Comparison of ENCODE assay signal across 8 cellular contexts in the genomic region with DNA sequence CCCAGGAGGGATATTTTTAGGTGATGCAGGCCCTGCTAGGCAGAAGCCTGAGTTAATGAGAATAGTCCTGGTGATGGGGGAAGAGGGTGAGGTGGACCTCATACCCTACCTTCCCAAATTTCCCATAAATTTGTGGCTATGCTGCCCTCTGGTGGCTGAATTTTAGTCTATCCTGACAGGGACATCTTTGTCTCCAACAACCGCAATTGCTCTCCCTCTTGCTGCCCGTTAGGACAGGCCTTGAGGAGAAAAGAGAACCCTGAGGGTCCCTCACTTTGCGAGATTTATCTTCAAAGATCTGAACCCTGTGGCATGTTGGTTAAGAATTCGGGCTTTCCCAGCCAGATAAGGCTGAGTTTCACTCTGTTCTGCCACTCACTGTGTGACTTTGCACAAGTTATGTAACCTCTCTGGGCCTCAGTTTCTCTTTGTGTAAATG. TPM values are rescaled to one million over a fixed set of nuclear protein-coding genes. Genes with fewer than 3 reads are reported as not detected.
DNase-seq lines count a peak whose midpoint lies in the region; ATAC-seq, FAIRE-seq and TF ChIP-seq lines count a peak whose summit lies in the region.

No MANE protein-coding gene starts in this region.

- no peak for FAIRE-seq in D721Med (lab: Jason Lieb, UNC)
- FAIRE-seq in K562 (lab: Jason Lieb, UNC) = peak; percentile 85
- FAIRE-seq in keratinocyte (lab: Jason Lieb, UNC) = peak; percentile 36

- H3K27me3 ChIP-seq in OCI-LY3 (ENCODE audit: low read depth, low read length) = 0 out of 2 replicates have a peak, but pooled peaks cover 2% of the 10 kb centered on the region
- no peaks in the 10 kb centered on the region for H3K27me3 ChIP-seq in K562 (ENCODE audit: control insufficient read depth in 2 of 2, insufficient read depth in 2 of 2, low read length in 2 of 2)
- H3K27me3 ChIP-seq in keratinocyte (ENCODE audit: control insufficient read depth, extremely low read depth, insufficient read depth, low read length) = no peaks in the 10 kb centered on the region

- WGBS in K562 (ENCODE audit: insufficient coverage, low coverage, missing lambda C conversion rate) = 7% methylated on average over 4 of the region's 4 CpGs

- H3K4me3 Mint-ChIP-seq in stimulated activated naive CD8-positive, alpha-beta T cell treated with anti-CD3 and anti-CD28 coated beads, Interleukin-15, Interleukin-2, amounts not matched to agents 100 ng/mL and 50 ng/mL, for 24 hours = no peak overlapping the region
- H3K4me3 Mint-ChIP-seq in T-helper 2 cell treated with Interferon-gamma antibody and Interleukin-4, amounts not matched to agents 5 μg/mL and 100 μg/mL, for 36 hours = no peak overlapping the region

- H3K4me1 ChIP-seq in OCI-LY3 (ENCODE audit: low read length) (peaks cover 19% of the 10 kb centered on the region), K562 (replicated peaks in 1 of 2; ENCODE audit: control insufficient read depth in 2 of 2, insufficient read depth in 2 of 2, low read length in 2 of 2) (peaks cover 34 to 37% of the 10 kb centered on the region in 2 experiments; a peak in 4 of 5 replicates), keratinocyte (ENCODE audit: control insufficient read depth, extremely low read depth, insufficient read depth, low read length) (peaks cover 40% of the 10 kb centered on the region)

- peak overlapping the region; percentile 55 for H3K27ac Mint-ChIP-seq in stimulated activated naive CD8-positive, alpha-beta T cell treated with anti-CD3 and anti-CD28 coated beads, Interleukin-15, Interleukin-2, amounts not matched to agents 100 ng/mL and 50 ng/mL, for 24 hours
- H3K27ac Mint-ChIP-seq in T-helper 2 cell treated with Interferon-gamma antibody and Interleukin-4, amounts not matched to agents 5 μg/mL and 100 μg/mL, for 36 hours = no peak overlapping the region

- H4K20me1 ChIP-seq in OCI-LY3 (ENCODE audit: insufficient read depth, low read length) (no peaks in the 10 kb centered on the region), K562 (replicated peaks; ENCODE audit: control insufficient read depth, insufficient read depth, low read length) (no peaks in the 10 kb centered on the region; the same call in 1 of the 2 replicates), keratinocyte (ENCODE audit: control insufficient read depth, extremely low read depth, insufficient read depth, low read length) (no peaks in the 10 kb centered on the region)

- DNase-seq in D721Med (ENCODE audit: insufficient read length, low spot score) (no peak), HT-29 (ENCODE audit: low spot score) (peak; percentile 65), K562 (ENCODE audit: extremely low read depth in 1 of 4, low spot score in 3 of 4) (peak; percentile 60 to 87 (median 64)), keratinocyte (ENCODE audit: low read depth, low spot score) (no peak), mucosa of gallbladder (ENCODE audit: low spot score) (no peak)
- DNase-seq in T-helper 2 cell treated with Interferon-gamma antibody and Interleukin-4, amounts not matched to agents 5 μg/mL and 100 μg/mL, for 36 hours (ENCODE audit: low spot score) = no peak

- H3K9ac ChIP-seq in OCI-LY3 (ENCODE audit: low read length) (no peak overlapping the region), K562 (ENCODE audit: insufficient read depth in 1 of 2, low read depth in 2 of 2, low read length in 2 of 2) (no peak overlapping the region), keratinocyte (ENCODE audit: control insufficient read depth, extremely low read depth, insufficient read depth, low read length) (no peak overlapping the region)

- H2AFZ ChIP-seq in OCI-LY3 (ENCODE audit: low read depth, low read length) (no peak overlapping the region), K562 (ENCODE audit: low read depth, low read length) (no peak overlapping the region), keratinocyte (ENCODE audit: control insufficient read depth, low read length) (no peak overlapping the region)

- no peak for TF ChIP-seq EP300 in K562 (IDR thresholded peaks at IDR 0.05; ENCODE audit: low read length)

- TF ChIP-seq CTCF in D721Med (IDR thresholded peaks at IDR 0.05; ENCODE audit: insufficient read depth, missing control alignments) (peak; percentile 61), OCI-LY3 (IDR thresholded peaks at IDR 0.05; ENCODE audit: low read depth, low read length) (peak; percentile 85), K562 (IDR thresholded peaks at IDR 0.05 in 2 of 3, conservative IDR thresholded peaks at IDR 0.05 in 1 of 3; ENCODE audit: insufficient read depth in 2 of 3, low read depth in 1 of 3, low read length in 3 of 3) (peak; percentile 79 to 88 (median 84)), keratinocyte (optimal IDR thresholded peaks at IDR 0.05 in 1 of 3, IDR thresholded peaks at IDR 0.05 in 1 of 3, conservative IDR thresholded peaks at IDR 0.05 in 1 of 3; ENCODE audit: extremely low read depth in 1 of 3, insufficient read depth in 2 of 3, low read length in 3 of 3) (peak; percentile 48 to 84 (median 80))

- H3K4me2 ChIP-seq in OCI-LY3 (ENCODE audit: low read length) = no peak overlapping the region
- peak overlapping the region; percentile 59; the same call in 1 of the 2 replicates for H3K4me2 ChIP-seq in K562 (ENCODE audit: insufficient read depth, low read length)
- H3K4me2 ChIP-seq in keratinocyte (ENCODE audit: control insufficient read depth, extremely low read depth, insufficient read depth, low read depth, low read length) = no peak overlapping the region

- no peak overlapping the region for H3K27ac ChIP-seq in OCI-LY3 (ENCODE audit: low read length)
- H3K27ac ChIP-seq in K562 (ENCODE audit: extremely low read depth, low read depth, low read length) = peak overlapping the region; percentile 65; the same call in 1 of the 3 replicates
- H3K27ac ChIP-seq in keratinocyte (ENCODE audit: control insufficient read depth, insufficient read depth, low read length) = no peak overlapping the region

- H3K27me3 Mint-ChIP-seq in stimulated activated naive CD8-positive, alpha-beta T cell treated with anti-CD3 and anti-CD28 coated beads, Interleukin-15, Interleukin-2, amounts not matched to agents 100 ng/mL and 50 ng/mL, for 24 hours = no peaks in the 10 kb centered on the region
- no peaks in the 10 kb centered on the region for H3K27me3 Mint-ChIP-seq in T-helper 2 cell treated with Interferon-gamma antibody and Interleukin-4, amounts not matched to agents 5 μg/mL and 100 μg/mL, for 36 hours (ENCODE audit: low read depth)

- H3K4me1 Mint-ChIP-seq in stimulated activated naive CD8-positive, alpha-beta T cell treated with anti-CD3 and anti-CD28 coated beads, Interleukin-15, Interleukin-2, amounts not matched to agents 100 ng/mL and 50 ng/mL, for 24 hours (ENCODE audit: low read depth) = peaks cover 21% of the 10 kb centered on the region
- peaks cover 21% of the 10 kb centered on the region for H3K4me1 Mint-ChIP-seq in T-helper 2 cell treated with Interferon-gamma antibody and Interleukin-4, amounts not matched to agents 5 μg/mL and 100 μg/mL, for 36 hours (ENCODE audit: low read depth)

- 0 out of 2 replicates have a peak, but pooled peaks have one; percentile 29 for TF ChIP-seq POLR2A in K562 (conservative IDR thresholded peaks at IDR 0.05)

- H3K9me3 Mint-ChIP-seq in stimulated activated naive CD8-positive, alpha-beta T cell treated with anti-CD3 and anti-CD28 coated beads, Interleukin-15, Interleukin-2, amounts not matched to agents 100 ng/mL and 50 ng/mL, for 24 hours = no peaks in the 10 kb centered on the region
- no peaks in the 10 kb centered on the region for H3K9me3 Mint-ChIP-seq in T-helper 2 cell treated with Interferon-gamma antibody and Interleukin-4, amounts not matched to agents 5 μg/mL and 100 μg/mL, for 36 hours

- no peaks in the 10 kb centered on the region for H3K36me3 ChIP-seq in OCI-LY3 (replicated peaks; ENCODE audit: low read depth, low read length)
- H3K36me3 ChIP-seq in K562 (ENCODE audit: control insufficient read depth, insufficient read depth, low read length) = peaks cover 60% of the 10 kb centered on the region; the same call in 2 of the 3 replicates
- peaks cover 28 to 47% of the 10 kb centered on the region in 2 experiments for H3K36me3 ChIP-seq in keratinocyte (ENCODE audit: control insufficient read depth in 2 of 2, extremely low read depth in 1 of 2, insufficient read depth in 2 of 2, low read length in 2 of 2)

- H3K9me3 ChIP-seq in OCI-LY3 (ENCODE audit: insufficient read depth, low read length) = no peaks in the 10 kb centered on the region
- H3K9me3 ChIP-seq in K562 (replicated peaks; ENCODE audit: control insufficient read depth, insufficient read depth, low read depth, low read length) = no peaks in the 10 kb centered on the region
- H3K9me3 ChIP-seq in keratinocyte (ENCODE audit: control insufficient read depth, low read depth, low read length) = no peaks in the 10 kb centered on the region

- POLR2A ChIA-PET in K562 (lab: Yijun Ruan, JAX) = interaction anchor here (0.7 to 1.9 kb wide), 7 partner anchors 10 to 98 kb away, joined by 3 to 5 read pairs (median 4); a partner anchor contains a TSS

- peak; percentile 60 for ATAC-seq in K562

- in situ Hi-C loops in K562 (cut with MboI) = loop anchor here (10.0 kb wide), 1 partner anchor 51 kb away; no protein-coding TSS in a partner anchor

- H3K4me3 ChIP-seq in OCI-LY3 (ENCODE audit: low read length) = no peak overlapping the region
- H3K4me3 ChIP-seq in K562 = no peak overlapping the region
- no peak overlapping the region for H3K4me3 ChIP-seq in keratinocyte (ENCODE audit: control insufficient read depth in 2 of 3, extremely low read depth in 1 of 3, insufficient read depth in 2 of 3, low read depth in 1 of 3, low read length in 3 of 3)

- dilution Hi-C loops in keratinocyte (cut with MboI; ENCODE audit: extremely low pct_ligation_motif_present, low sequenced_read_pairs) = no loop called here

- CTCF ChIA-PET in K562 (lab: Yijun Ruan, JAX; ENCODE audit: low intra/inter-chr PET ratio) = interaction anchor here (0.6 to 1.3 kb wide), 3 partner anchors 15 to 794 kb away, joined by 3 to 9 read pairs (median 3); no protein-coding TSS in a partner anchor

- no peaks in the 10 kb centered on the region for H3K79me2 ChIP-seq in OCI-LY3 (ENCODE audit: low read length)
- H3K79me2 ChIP-seq in K562 (ENCODE audit: control insufficient read depth, insufficient read depth, low read length) = peaks cover 48% of the 10 kb centered on the region
- H3K79me2 ChIP-seq in keratinocyte (ENCODE audit: control insufficient read depth, insufficient read depth, low read length) = peaks cover 15% of the 10 kb centered on the region

- H3K9me1 ChIP-seq in K562 (ENCODE audit: control insufficient read depth, insufficient read depth, low read length) (peaks cover 3% of the 10 kb centered on the region), keratinocyte (ENCODE audit: control insufficient read depth, extremely low read depth, insufficient read depth, low read length) (no peaks in the 10 kb centered on the region)

- TF ChIP-seq RAD21 in K562 (CRISPR knock-in tag; conservative IDR thresholded peaks at IDR 0.05 in 1 of 2, IDR thresholded peaks at IDR 0.05 in 1 of 2) = peak; percentile 28 to 73

- H3K36me3 Mint-ChIP-seq in stimulated activated naive CD8-positive, alpha-beta T cell treated with anti-CD3 and anti-CD28 coated beads, Interleukin-15, Interleukin-2, amounts not matched to agents 100 ng/mL and 50 ng/mL, for 24 hours (ENCODE audit: low read depth) = peaks cover 28% of the 10 kb centered on the region
- peaks cover 58% of the 10 kb centered on the region for H3K36me3 Mint-ChIP-seq in T-helper 2 cell treated with Interferon-gamma antibody and Interleukin-4, amounts not matched to agents 5 μg/mL and 100 μg/mL, for 36 hours (ENCODE audit: low read depth)

- intact Hi-C loops in K562 (cut with micrococcal nuclease) = loop anchor here (1.0 kb wide), 3 partner anchors 15 to 45 kb away; no protein-coding TSS in a partner anchor

- no TSS peak for BruUV-seq in K562 (replicated peaks; lab: Mats Ljungman, UMichigan)

RNA-seq across cellular contexts. Expression of a gene that starts 9.8 kb away (rescaled TPM):
- 0.10 and 1.3 TPM in 2 replicates for total RNA-seq in HT-29 (2014; rRNA removed; shearing (Covaris generic))
- total RNA-seq in K562 (2011; cell fraction: chromatin; rRNA removed; ENCODE audit: low replicate concordance) = 8.1 and 25.0 TPM in 2 replicates
- 9.7 and 11.1 TPM in 2 replicates for total RNA-seq in K562 (2011; cell fraction: nucleolus; rRNA removed)
- 9.7 and 11.8 TPM in 2 replicates for total RNA-seq in K562 (2011; cell fraction: nucleoplasm; rRNA removed)
- total RNA-seq in K562 (2014; rRNA removed) (15.9 and 17.7 TPM in 2 replicates), K562 (2014; rRNA removed; fragmentation: Illumina TruSeq; extraction: Trizol) (3.5 and 3.7 TPM in 2 replicates), K562 (2015; rRNA removed; fragmentation: Illumina TruSeq; extraction: Trizol) (5.9 and 8.7 TPM in 2 replicates), K562 (2021) (96.5 and 111 TPM in 2 replicates), mucosa of gallbladder (11.4 TPM)
- polyA plus RNA-seq in K562 (2011; rRNA removed) (7.7 and 15.6 TPM in 2 replicates), K562 (2014; fragmentation: Illumina TruSeq; extraction: Trizol) (65.7 and 88.2 TPM in 2 replicates), K562 (2014; fragmentation: Nextera tagmentation; extraction: Ambion mirVana) (1 to 10 TPM; 1.0 TPM), K562 (2014; rRNA removed) (30.3 and 34.6 TPM in 2 replicates), keratinocyte (11.4 to 20.1 TPM (median 13.3 TPM) in 3 replicates)
- polyA plus RNA-seq in K562 (2011; cell fraction: cytosol; rRNA removed) = 11.8 and 25.5 TPM in 2 replicates
- 15.0 and 32.1 TPM in 2 replicates for polyA plus RNA-seq in K562 (2011; cell fraction: nucleus; rRNA removed)
- 35.9 and 43.9 TPM in 2 replicates for polyA plus RNA-seq in K562 (2012)
- 4.7 and 6.3 TPM in 2 replicates for polyA minus RNA-seq in K562 (2011; rRNA and poly(A)+ RNA removed)
- polyA minus RNA-seq in K562 (2011; cell fraction: cytosol; rRNA and poly(A)+ RNA removed) = 31.2 and 48.8 TPM in 2 replicates
- 6.7 and 8.1 TPM in 2 replicates for polyA minus RNA-seq in K562 (2011; cell fraction: nucleus; rRNA and poly(A)+ RNA removed)
- polyA plus RNA-seq in keratinocyte (2011; ENCODE audit: low read depth) = 64.8 TPM
- polyA plus RNA-seq in keratinocyte (2011; cell fraction: cytosol; rRNA removed) = 18.1 and 42.4 TPM in 2 replicates
- 25.2 and 35.8 TPM in 2 replicates for polyA plus RNA-seq in keratinocyte (2011; cell fraction: nucleus; rRNA removed)
- polyA plus RNA-seq in keratinocyte (2012; ENCODE audit: low replicate concordance) = 77.0 and 80.7 TPM in 2 replicates
- 16.2 to 88.2 TPM (median 23.5 TPM) in 3 replicates for polyA minus RNA-seq in keratinocyte
- 58.1 TPM for polyA minus RNA-seq in keratinocyte (2011; cell fraction: cytosol; rRNA and poly(A)+ RNA removed)
- 26.4 and 36.5 TPM in 2 replicates for polyA minus RNA-seq in keratinocyte (2011; cell fraction: nucleus; rRNA and poly(A)+ RNA removed)

RNA-seq across cellular contexts. Expression of a gene that starts 24.8 kb away (rescaled TPM):
- total RNA-seq in HT-29 (2014; rRNA removed; shearing (Covaris generic)) = not detected in 2 replicates
- 326 and 672 TPM in 2 replicates for total RNA-seq in K562 (2011; cell fraction: chromatin; rRNA removed; ENCODE audit: low replicate concordance)
- 425 and 592 TPM in 2 replicates for total RNA-seq in K562 (2011; cell fraction: nucleolus; rRNA removed)
- 368 and 393 TPM in 2 replicates for total RNA-seq in K562 (2011; cell fraction: nucleoplasm; rRNA removed)
- total RNA-seq in K562 (2014; rRNA removed) (47.4 and 59.0 TPM in 2 replicates), K562 (2014; rRNA removed; fragmentation: Illumina TruSeq; extraction: Trizol) (41.7 and 49.0 TPM in 2 replicates), K562 (2015; rRNA removed; fragmentation: Illumina TruSeq; extraction: Trizol) (33.7 and 34.5 TPM in 2 replicates), K562 (2021) (71.0 and 75.2 TPM in 2 replicates), mucosa of gallbladder (39.3 TPM)
- polyA plus RNA-seq in K562 (2011; rRNA removed) (55.5 and 114 TPM in 2 replicates), K562 (2014; fragmentation: Illumina TruSeq; extraction: Trizol) (82.1 and 82.8 TPM in 2 replicates), K562 (2014; fragmentation: Nextera tagmentation; extraction: Ambion mirVana) (1 to 10 TPM; 9.1 to 9.2 TPM), K562 (2014; rRNA removed) (34.0 and 36.0 TPM in 2 replicates), keratinocyte (47.9 to 107 TPM (median 68.0 TPM) in 3 replicates)
- polyA plus RNA-seq in K562 (2011; cell fraction: cytosol; rRNA removed) = 44.7 and 52.4 TPM in 2 replicates
- 273 and 364 TPM in 2 replicates for polyA plus RNA-seq in K562 (2011; cell fraction: nucleus; rRNA removed)
- polyA plus RNA-seq in K562 (2012) = 58.8 and 103 TPM in 2 replicates
- polyA minus RNA-seq in K562 (2011; rRNA and poly(A)+ RNA removed) = 104 and 113 TPM in 2 replicates
- polyA minus RNA-seq in K562 (2011; cell fraction: cytosol; rRNA and poly(A)+ RNA removed) = 72.0 and 119 TPM in 2 replicates
- polyA minus RNA-seq in K562 (2011; cell fraction: nucleus; rRNA and poly(A)+ RNA removed) = 150 and 186 TPM in 2 replicates
- 14.5 TPM for polyA plus RNA-seq in keratinocyte (2011; ENCODE audit: low read depth)
- polyA plus RNA-seq in keratinocyte (2011; cell fraction: cytosol; rRNA removed) = 25.2 and 31.4 TPM in 2 replicates
- polyA plus RNA-seq in keratinocyte (2011; cell fraction: nucleus; rRNA removed) = 168 and 190 TPM in 2 replicates
- 38.3 and 109 TPM in 2 replicates for polyA plus RNA-seq in keratinocyte (2012; ENCODE audit: low replicate concordance)
- polyA minus RNA-seq in keratinocyte = 127 to 228 TPM (median 141 TPM) in 3 replicates
- 88.1 TPM for polyA minus RNA-seq in keratinocyte (2011; cell fraction: cytosol; rRNA and poly(A)+ RNA removed)
- polyA minus RNA-seq in keratinocyte (2011; cell fraction: nucleus; rRNA and poly(A)+ RNA removed) = 246 and 280 TPM in 2 replicates

RNA-seq across cellular contexts. Expression of a gene that starts 30.0 kb away (rescaled TPM):
- total RNA-seq in HT-29 (2014; rRNA removed; shearing (Covaris generic)) = not detected in 2 replicates
- total RNA-seq in K562 (2011; cell fraction: chromatin; rRNA removed; ENCODE audit: low replicate concordance) = 0.48 and 1.8 TPM in 2 replicates
- 0.13 and 0.17 TPM in 2 replicates for total RNA-seq in K562 (2011; cell fraction: nucleolus; rRNA removed)
- 0.44 and 0.69 TPM in 2 replicates for total RNA-seq in K562 (2011; cell fraction: nucleoplasm; rRNA removed)
- total RNA-seq in K562 (2014; rRNA removed) (0.16 TPM in 1 of 2 replicates, not detected in the other), K562 (2014; rRNA removed; fragmentation: Illumina TruSeq; extraction: Trizol) (0.11 TPM in 1 of 2 replicates, not detected in the other), K562 (2015; rRNA removed; fragmentation: Illumina TruSeq; extraction: Trizol) (not detected in 2 replicates), K562 (2021) (not detected in 2 replicates), mucosa of gallbladder (1.8 TPM)
- polyA plus RNA-seq in K562 (2011; rRNA removed) (0.16 TPM in 1 of 2 replicates, not detected in the other), K562 (2014; fragmentation: Illumina TruSeq; extraction: Trizol) (0.10 TPM in 1 of 2 replicates, not detected in the other), K562 (2014; fragmentation: Nextera tagmentation; extraction: Ambion mirVana) (under 1 TPM; 0.07 to 0.18 TPM), K562 (2014; rRNA removed) (not detected in 2 replicates), keratinocyte (0.08 to 0.17 TPM (median 0.12 TPM) in 3 replicates)
- polyA plus RNA-seq in K562 (2011; cell fraction: cytosol; rRNA removed) = not detected in 2 replicates
- 0.25 and 0.44 TPM in 2 replicates for polyA plus RNA-seq in K562 (2011; cell fraction: nucleus; rRNA removed)
- polyA plus RNA-seq in K562 (2012) = 0.07 and 0.47 TPM in 2 replicates
- 0.12 TPM in 1 of 2 replicates, not detected in the other for polyA minus RNA-seq in K562 (2011; rRNA and poly(A)+ RNA removed)
- polyA minus RNA-seq in K562 (2011; cell fraction: cytosol; rRNA and poly(A)+ RNA removed) = not detected in 2 replicates
- polyA minus RNA-seq in K562 (2011; cell fraction: nucleus; rRNA and poly(A)+ RNA removed) = 0.22 TPM in 1 of 2 replicates, not detected in the other
- polyA plus RNA-seq in keratinocyte (2011; ENCODE audit: low read depth) = 0.39 TPM
- polyA plus RNA-seq in keratinocyte (2011; cell fraction: cytosol; rRNA removed) = not detected in 2 replicates
- 1.2 and 1.7 TPM in 2 replicates for polyA plus RNA-seq in keratinocyte (2011; cell fraction: nucleus; rRNA removed)
- 0.07 and 0.93 TPM in 2 replicates for polyA plus RNA-seq in keratinocyte (2012; ENCODE audit: low replicate concordance)
- 0.70 TPM in 1 of 3 replicates, not detected in the others for polyA minus RNA-seq in keratinocyte
- polyA minus RNA-seq in keratinocyte (2011; cell fraction: cytosol; rRNA and poly(A)+ RNA removed) = not detected
- 0.21 and 0.39 TPM in 2 replicates for polyA minus RNA-seq in keratinocyte (2011; cell fraction: nucleus; rRNA and poly(A)+ RNA removed)

Comparison
In these comparisons a context has a peak if more than half of its experiments do, and no peak if none do; other contexts are left out.
1. DNase-seq: peak in HT-29 (single experiment) and K562 (4 of 4); none in D721Med (single experiment), keratinocyte (single experiment), T-helper 2 cell treated with Interferon-gamma antibody and Interleukin-4, amounts not matched to agents 5 μg/mL and 100 μg/mL, for 36 hours (single experiment) and mucosa of gallbladder (single experiment).
2. RNA of a gene that starts 24.8 kb away (total RNA-seq): 33.7 to 672 TPM in K562 and 39.3 TPM in mucosa of gallbladder (single experiment); not detected in HT-29; every median in the first group is over 10 times any median in the second.
3. Peak in every context shown above with its lines, with median percentiles within 50 percentile points of each other: CTCF ChIP-seq.